ENCODE assay signal across 29 cellular contexts in the genomic region with DNA sequence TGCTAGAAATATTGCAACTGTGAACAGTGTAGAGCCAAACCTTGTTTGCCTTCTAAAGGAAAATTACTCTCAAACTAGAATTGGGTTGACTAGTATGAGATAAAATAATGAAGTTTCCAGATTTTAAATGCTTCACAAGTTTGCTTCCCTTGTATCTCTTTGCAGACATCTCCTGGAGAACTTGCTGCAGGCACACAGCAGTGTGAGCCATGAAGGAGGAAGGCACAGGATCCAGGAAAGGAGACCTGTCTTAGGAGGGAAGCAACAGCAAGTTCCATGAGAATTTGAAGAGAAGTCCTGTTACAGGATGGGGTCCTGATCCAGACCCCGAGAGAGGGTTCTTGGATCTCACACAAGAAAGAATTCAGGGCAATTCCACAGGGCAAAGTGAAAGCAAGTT.
"Had no signal": no experiment of that assay in that cellular context is flagged by ENCODE, and none has a peak within 500 bp of the region (broad histone marks: within the 10 kb centered on the region; RNA-seq: fewer than 3 reads in every experiment).

No MANE protein-coding gene starts in this region.

- H3K27me3 ChIP-seq: colonic mucosa had no signal

- DNase-seq: colonic mucosa; cortex of kidney; dermis blood vessel endothelial cell; dorsolateral prefrontal cortex; effector CD4-positive, alpha-beta T cell; effector CD8-positive, alpha-beta T cell; effector memory CD4-positive, alpha-beta T cell; effector memory CD8-positive, alpha-beta T cell; endodermal cell; erythroblast; esophagus squamous epithelium; foreskin fibroblast; foreskin keratinocyte; foreskin melanocyte; gastrocnemius medialis; glutamatergic neuron; head of caudate nucleus; heart left ventricle; heart right ventricle had no signal

- H3K36me3 ChIP-seq: colonic mucosa, esophagus muscularis mucosa, esophagus squamous epithelium, gastrocnemius medialis, gastroesophageal sphincter, heart left ventricle, heart right ventricle had no signal

- H3K27ac Mint-ChIP-seq: dendritic cell treated with granulocyte-macrophage colony-stimulating factor and Interleukin-4, amounts not matched to agents 40 ng/mL and 50 ng/mL, for 4 days; effector memory CD8-positive, alpha-beta T cell; endodermal cell had no signal

- FAIRE-seq: colon, endometrium, endothelial cell of umbilical vein, frontal cortex had no signal

- ATAC-seq: effector memory CD8-positive, alpha-beta T cell; esophagus mucosa; foreskin keratinocyte; gastrocnemius medialis; gastroesophageal sphincter; heart left ventricle; heart right ventricle had no signal

- H3K4me3 ChIP-seq: colonic mucosa, coronary artery, dorsolateral prefrontal cortex, esophagus muscularis mucosa, esophagus squamous epithelium, gastrocnemius medialis, gastroesophageal sphincter, heart left ventricle, heart right ventricle had no signal

- H3K9me3 Mint-ChIP-seq: dendritic cell treated with granulocyte-macrophage colony-stimulating factor and Interleukin-4, amounts not matched to agents 40 ng/mL and 50 ng/mL, for 4 days; endodermal cell had no signal

- H3K9me3 ChIP-seq: colonic mucosa, esophagus muscularis mucosa, esophagus squamous epithelium, gastrocnemius medialis, heart left ventricle had no signal

- H3K27ac ChIP-seq: colonic mucosa, coronary artery, dorsolateral prefrontal cortex, epithelial cell of prostate, esophagus muscularis mucosa, esophagus squamous epithelium, foreskin keratinocyte, gastrocnemius medialis, gastroesophageal sphincter, heart left ventricle had no signal

- H3K4me3 Mint-ChIP-seq: dendritic cell treated with granulocyte-macrophage colony-stimulating factor and Interleukin-4, amounts not matched to agents 40 ng/mL and 50 ng/mL, for 4 days; effector memory CD8-positive, alpha-beta T cell; endodermal cell had no signal

- H3K4me1 ChIP-seq: colonic mucosa, esophagus squamous epithelium, foreskin keratinocyte, gastrocnemius medialis, gastroesophageal sphincter had no signal
